14 cellular contexts compared by ENCODE assay signal in the genomic region with DNA sequence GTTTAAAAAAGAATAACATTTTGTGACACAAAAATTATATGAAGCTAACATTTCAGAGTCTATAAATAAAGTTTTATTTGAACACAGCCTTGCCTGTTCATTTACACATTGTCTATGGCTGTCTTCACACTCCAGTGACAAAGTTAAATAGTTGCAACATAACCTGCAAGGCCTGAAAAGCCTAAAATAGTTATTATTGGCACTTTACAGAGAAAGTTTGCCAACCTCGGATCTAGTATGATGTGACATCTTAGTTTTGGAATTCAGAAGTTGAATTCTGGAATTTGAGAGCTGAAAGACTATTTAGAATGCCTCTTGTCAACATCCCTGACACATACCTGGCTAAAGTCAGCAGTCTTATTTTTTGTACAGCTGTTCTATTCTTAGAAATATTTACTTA.
DNase-seq lines count a peak whose midpoint lies in the region; ATAC-seq and TF ChIP-seq lines count a peak whose summit lies in the region.
"Had no signal": no experiment of that assay in that cellular context is flagged by ENCODE, and none has a peak within 500 bp of the region (broad histone marks: within the 10 kb centered on the region; RNA-seq: fewer than 3 reads in every experiment).

No MANE protein-coding gene starts in this region.

- no peak overlapping the region for H2AFZ ChIP-seq in PC-3 (ENCODE audit: low read length)

- H3K27ac ChIP-seq in PC-3 (ENCODE audit: low read length) = no peak overlapping the region
- peak overlapping the region; percentile 70 to 75 (median 74) for H3K27ac ChIP-seq in esophagus muscularis mucosa (replicated peaks in 1 of 4)
- H3K27ac ChIP-seq in left lung = no peak overlapping the region
- no peak overlapping the region for H3K27ac ChIP-seq in transverse colon
- no peak overlapping the region for H3K27ac ChIP-seq in A673 (ENCODE audit: low read depth, low read length, poor library complexity, severe bottlenecking)

- H3K27me3 Mint-ChIP-seq in activated T-cell treated with anti-CD3 and anti-CD28 coated beads, Interleukin-2, amount 50 U/mL, for 24 hours = no peaks in the 10 kb centered on the region
- H3K27me3 Mint-ChIP-seq: activated T-helper 17 cell treated with anti-CD3 and anti-CD28 coated beads, Interleukin-2, amount 50 U/mL, for 72 hours; T-helper 17 cell; type B pancreatic cell had no signal

- H3K4me3 Mint-ChIP-seq in activated T-cell treated with anti-CD3 and anti-CD28 coated beads, Interleukin-2, amount 50 U/mL, for 24 hours = no peak overlapping the region
- H3K4me3 Mint-ChIP-seq: activated T-helper 17 cell treated with anti-CD3 and anti-CD28 coated beads, Interleukin-2, amount 50 U/mL, for 72 hours; neural crest cell; T-helper 17 cell; type B pancreatic cell had no signal

- H3K27me3 ChIP-seq in PC-3 (ENCODE audit: low read length) = no peaks in the 10 kb centered on the region
- no peaks in the 10 kb centered on the region for H3K27me3 ChIP-seq in esophagus muscularis mucosa
- no peaks in the 10 kb centered on the region for H3K27me3 ChIP-seq in left lung
- no peaks in the 10 kb centered on the region for H3K27me3 ChIP-seq in transverse colon
- H3K27me3 ChIP-seq in A673 (replicated peaks; ENCODE audit: insufficient read depth, low read depth, low read length, poor library complexity) = no peaks in the 10 kb centered on the region

- H3K36me3 ChIP-seq in PC-3 (ENCODE audit: low read depth, low read length) (no peaks in the 10 kb centered on the region), esophagus muscularis mucosa (no peaks in the 10 kb centered on the region), left lung (no peaks in the 10 kb centered on the region), transverse colon (no peaks in the 10 kb centered on the region), A673 (ENCODE audit: insufficient read depth, low read length, poor library complexity, severe bottlenecking) (no peaks in the 10 kb centered on the region)

- CTCF ChIA-PET in PC-3 (lab: Charles Lee) (no interaction called here), A673 (lab: Charles Lee) (no interaction called here)

- TF ChIP-seq CTCF in PC-3 (conservative IDR thresholded peaks at IDR 0.05; ENCODE audit: low read depth, low read length) (no peak), esophagus muscularis mucosa (IDR thresholded peaks at IDR 0.05) (no peak), left lung (IDR thresholded peaks at IDR 0.05) (no peak), transverse colon (IDR thresholded peaks at IDR 0.05) (no peak), A673 (conservative IDR thresholded peaks at IDR 0.05; ENCODE audit: low read depth, low read length) (no peak)

- H3F3A ChIP-seq in PC-3 (ENCODE audit: low read length, unreplicated experiment) = no peaks in the 10 kb centered on the region

- BruUV-seq in PC-3 (replicated peaks; lab: Mats Ljungman, UMichigan) (no TSS peak), A673 (replicated peaks; lab: Mats Ljungman, UMichigan) (no TSS peak)

- H3K9me3 Mint-ChIP-seq in activated T-cell treated with anti-CD3 and anti-CD28 coated beads, Interleukin-2, amount 50 U/mL, for 24 hours = no peaks in the 10 kb centered on the region
- H3K9me3 Mint-ChIP-seq: activated T-helper 17 cell treated with anti-CD3 and anti-CD28 coated beads, Interleukin-2, amount 50 U/mL, for 72 hours; neural crest cell had no signal

- 0 out of 2 replicates have a peak overlapping the region, but pooled peaks have one; percentile 12 for H3K4me2 ChIP-seq in PC-3 (ENCODE audit: low read length)

- WGBS in esophagus muscularis mucosa = 35% methylated on average over 1 of the region's 1 CpG
- WGBS in transverse colon (ENCODE audit: low coverage in 1 of 2), 2 donors = 71 to 75% methylated on average over 1 of the region's 1 CpG

- H3K27ac Mint-ChIP-seq in activated T-cell treated with anti-CD3 and anti-CD28 coated beads, Interleukin-2, amount 50 U/mL, for 24 hours = no peak overlapping the region
- H3K27ac Mint-ChIP-seq: activated T-helper 17 cell treated with anti-CD3 and anti-CD28 coated beads, Interleukin-2, amount 50 U/mL, for 72 hours; T-helper 17 cell; type B pancreatic cell had no signal

- intact Hi-C loops in PC-3 (cut with micrococcal nuclease) (loop anchor here (10.0 kb wide), 2 partner anchors 198 to 282 kb away; no protein-coding TSS in a partner anchor), esophagus muscularis mucosa (cut with DNase I) (loop anchor here (10.0 kb wide), 1 partner anchor 228 kb away; no protein-coding TSS in a partner anchor), left lung (cut with DNase I) (no loop called here), transverse colon (cut with DNase I; ENCODE audit: low total_unique reads) (no loop called here), A673 (cut with micrococcal nuclease; ENCODE audit: unreplicated experiment) (no loop called here)

- H3K36me3 Mint-ChIP-seq in activated T-cell treated with anti-CD3 and anti-CD28 coated beads, Interleukin-2, amount 50 U/mL, for 24 hours (ENCODE audit: low read depth) = no peaks in the 10 kb centered on the region

- TF ChIP-seq EP300 in esophagus muscularis mucosa (IDR thresholded peaks at IDR 0.05) (no peak), transverse colon (IDR thresholded peaks at IDR 0.05; ENCODE audit: low read depth) (no peak)

- ATAC-seq in PC-3 = peak; percentile 10; the same call in 1 of the 2 replicates
- ATAC-seq in left lung = peak; percentile 77
- ATAC-seq in HG02884 (IDR thresholded peaks at IDR 0.05; ENCODE audit: unreplicated experiment) = no peak
- ATAC-seq: activated T-helper 17 cell treated with anti-CD3 and anti-CD28 coated beads, Interleukin-2, amount 50 U/mL, for 72 hours; left colon; T-helper 17 cell had no signal

- DNase-seq in A172 (ENCODE audit: low spot score) = peak; percentile 27
- peak; percentile 88 for DNase-seq in PC-3
- no peak for DNase-seq in esophagus muscularis mucosa (ENCODE audit: extremely low spot score)
- no peak for DNase-seq in left lung
- DNase-seq in transverse colon = no peak
- no peak for DNase-seq in A673 (ENCODE audit: low spot score)
- no peak for DNase-seq in activated T-cell treated with anti-CD3 and anti-CD28 coated beads, Interleukin-2, amount 50 U/mL, for 24 hours
- DNase-seq: activated CD4-positive, alpha-beta T cell treated with anti-CD3 and anti-CD28 coated beads for 48 hours; left colon; T-helper 17 cell had no signal

- H3K4me1 ChIP-seq in PC-3 (ENCODE audit: insufficient read depth, low read length) = peaks cover 43% of the 10 kb centered on the region
- H3K4me1 ChIP-seq in esophagus muscularis mucosa = peaks cover 17 to 36% (median 27%) of the 10 kb centered on the region in 4 donors
- no peaks in the 10 kb centered on the region for H3K4me1 ChIP-seq in left lung
- peaks cover 0 to 40% (median 18%) of the 10 kb centered on the region in 4 donors for H3K4me1 ChIP-seq in transverse colon
- no peaks in the 10 kb centered on the region for H3K4me1 ChIP-seq in A673 (ENCODE audit: insufficient read depth, low read length, poor library complexity, severe bottlenecking)

- H3K9me3 ChIP-seq in PC-3 (ENCODE audit: low read length) (no peaks in the 10 kb centered on the region), esophagus muscularis mucosa (no peaks in the 10 kb centered on the region), left lung (no peaks in the 10 kb centered on the region), transverse colon (no peaks in the 10 kb centered on the region), A673 (ENCODE audit: low read depth, low read length, poor library complexity, severe bottlenecking) (no peaks in the 10 kb centered on the region)

- peaks cover 4% of the 10 kb centered on the region for H3K4me1 Mint-ChIP-seq in activated T-cell treated with anti-CD3 and anti-CD28 coated beads, Interleukin-2, amount 50 U/mL, for 24 hours (ENCODE audit: low read depth)
- H3K4me1 Mint-ChIP-seq: activated T-helper 17 cell treated with anti-CD3 and anti-CD28 coated beads, Interleukin-2, amount 50 U/mL, for 72 hours; neural crest cell had no signal

- POLR2A ChIA-PET in PC-3 (lab: Charles Lee; ENCODE audit: unreplicated experiment) (interaction anchor here (0.7 kb wide), 1 partner anchor 49 kb away, joined by 4 read pairs; no protein-coding TSS in a partner anchor), A673 (lab: Charles Lee; ENCODE audit: low non-redundant PET) (no interaction called here)

- H3K79me2 ChIP-seq in PC-3 (ENCODE audit: low read length) = no peaks in the 10 kb centered on the region

- no peaks in the 10 kb centered on the region for H3K9me2 ChIP-seq in PC-3 (replicated peaks; ENCODE audit: low read length)

- no peaks in the 10 kb centered on the region for H4K20me1 ChIP-seq in PC-3 (ENCODE audit: low read length)

- in situ Hi-C loops in transverse colon (cut with MboI; ENCODE audit: low pct_ligation_motif_present in 1 of 4, low pct_unique_long_range_greater_than_20kb in 1 of 4, low sequenced_read_pairs in 3 of 4) = no loop called here

- no peak for TF ChIP-seq POLR2A in esophagus muscularis mucosa (IDR thresholded peaks at IDR 0.05; ENCODE audit: low read depth)
- no peak for TF ChIP-seq POLR2A in transverse colon (IDR thresholded peaks at IDR 0.05)

- H3K4me3 ChIP-seq in PC-3 (ENCODE audit: low read length) (no peak overlapping the region), esophagus muscularis mucosa (no peak overlapping the region), left lung (no peak overlapping the region), transverse colon (no peak overlapping the region), A673 (ENCODE audit: low read depth, low read length, poor library complexity, severe bottlenecking) (no peak overlapping the region)

- no peak overlapping the region for H3K9ac ChIP-seq in PC-3 (ENCODE audit: low read length)

Comparison
In these comparisons a context has a peak if more than half of its experiments do, and no peak if none do; other contexts are left out.
1. DNase-seq: peak in A172 (single experiment) and PC-3 (single experiment); none in esophagus muscularis mucosa (single experiment), left lung (0 of 2), transverse colon (single experiment), A673 (single experiment) and activated T-cell treated with anti-CD3 and anti-CD28 coated beads, Interleukin-2, amount 50 U/mL, for 24 hours (single experiment).
2. H3K27ac ChIP-seq: peak in esophagus muscularis mucosa (4 of 4); none in PC-3 (single experiment), left lung (0 of 2), transverse colon (0 of 4) and A673 (single experiment).
3. intact Hi-C loops: an anchor here in PC-3 (10.0 kb wide) and esophagus muscularis mucosa (10.0 kb wide); none called in left lung, transverse colon and A673.